1 cellular context compared by ENCODE assay signal in the genomic region with DNA sequence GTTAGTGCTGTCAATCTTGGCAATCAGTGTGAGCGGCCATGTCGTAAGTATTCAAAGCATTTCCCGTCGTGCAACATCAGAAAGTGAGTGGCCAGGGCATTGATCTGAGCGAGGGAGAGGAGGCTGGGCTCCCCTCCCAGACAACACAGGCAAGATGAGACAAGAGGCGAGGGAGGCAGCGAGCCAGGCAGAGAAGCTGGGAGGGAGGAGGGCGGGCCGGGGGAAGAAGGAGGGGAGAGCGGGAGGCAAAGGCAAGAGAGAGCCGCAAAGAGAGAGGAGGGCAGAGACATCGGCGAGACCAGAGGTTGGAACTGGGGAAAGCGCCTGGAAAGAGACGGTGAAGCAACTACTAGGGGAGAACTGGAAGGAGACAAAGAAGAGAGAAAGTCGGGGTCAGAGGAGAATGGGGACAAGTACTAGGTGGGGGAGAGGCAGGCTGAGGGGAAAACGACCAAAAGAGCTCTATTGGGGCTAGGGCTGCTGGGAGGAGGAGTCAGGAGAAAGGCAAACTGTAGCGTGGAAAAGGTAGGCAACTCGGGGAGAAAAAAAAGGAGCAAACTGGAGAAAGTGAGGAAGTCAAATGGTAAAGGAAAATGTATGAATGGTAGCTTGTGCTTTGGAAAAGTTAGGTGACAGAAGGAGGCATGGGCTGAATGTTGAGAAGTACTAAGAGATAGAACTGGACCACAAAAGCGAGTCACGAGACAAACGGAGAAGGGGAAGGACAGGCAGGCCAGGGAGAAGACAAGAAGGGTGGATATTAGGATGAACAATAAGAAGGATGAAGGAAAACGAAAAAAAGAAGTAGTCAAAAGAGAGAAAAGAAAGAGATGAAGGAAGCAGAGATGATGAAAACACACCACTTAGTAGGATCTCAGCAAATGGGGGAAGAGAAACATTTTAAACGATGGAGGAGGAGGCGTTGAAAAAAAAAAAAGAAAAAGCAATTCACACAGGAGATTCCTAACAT.
TF ChIP-seq lines count a peak whose summit lies in the region.

No MANE protein-coding gene starts in this region.

TF ChIP-seq in K562, 482 proteins besides CTCF, POLR2A, EP300 and RAD21 (continued from another document and continues in another):
- TF ChIP-seq, protein P1, sequence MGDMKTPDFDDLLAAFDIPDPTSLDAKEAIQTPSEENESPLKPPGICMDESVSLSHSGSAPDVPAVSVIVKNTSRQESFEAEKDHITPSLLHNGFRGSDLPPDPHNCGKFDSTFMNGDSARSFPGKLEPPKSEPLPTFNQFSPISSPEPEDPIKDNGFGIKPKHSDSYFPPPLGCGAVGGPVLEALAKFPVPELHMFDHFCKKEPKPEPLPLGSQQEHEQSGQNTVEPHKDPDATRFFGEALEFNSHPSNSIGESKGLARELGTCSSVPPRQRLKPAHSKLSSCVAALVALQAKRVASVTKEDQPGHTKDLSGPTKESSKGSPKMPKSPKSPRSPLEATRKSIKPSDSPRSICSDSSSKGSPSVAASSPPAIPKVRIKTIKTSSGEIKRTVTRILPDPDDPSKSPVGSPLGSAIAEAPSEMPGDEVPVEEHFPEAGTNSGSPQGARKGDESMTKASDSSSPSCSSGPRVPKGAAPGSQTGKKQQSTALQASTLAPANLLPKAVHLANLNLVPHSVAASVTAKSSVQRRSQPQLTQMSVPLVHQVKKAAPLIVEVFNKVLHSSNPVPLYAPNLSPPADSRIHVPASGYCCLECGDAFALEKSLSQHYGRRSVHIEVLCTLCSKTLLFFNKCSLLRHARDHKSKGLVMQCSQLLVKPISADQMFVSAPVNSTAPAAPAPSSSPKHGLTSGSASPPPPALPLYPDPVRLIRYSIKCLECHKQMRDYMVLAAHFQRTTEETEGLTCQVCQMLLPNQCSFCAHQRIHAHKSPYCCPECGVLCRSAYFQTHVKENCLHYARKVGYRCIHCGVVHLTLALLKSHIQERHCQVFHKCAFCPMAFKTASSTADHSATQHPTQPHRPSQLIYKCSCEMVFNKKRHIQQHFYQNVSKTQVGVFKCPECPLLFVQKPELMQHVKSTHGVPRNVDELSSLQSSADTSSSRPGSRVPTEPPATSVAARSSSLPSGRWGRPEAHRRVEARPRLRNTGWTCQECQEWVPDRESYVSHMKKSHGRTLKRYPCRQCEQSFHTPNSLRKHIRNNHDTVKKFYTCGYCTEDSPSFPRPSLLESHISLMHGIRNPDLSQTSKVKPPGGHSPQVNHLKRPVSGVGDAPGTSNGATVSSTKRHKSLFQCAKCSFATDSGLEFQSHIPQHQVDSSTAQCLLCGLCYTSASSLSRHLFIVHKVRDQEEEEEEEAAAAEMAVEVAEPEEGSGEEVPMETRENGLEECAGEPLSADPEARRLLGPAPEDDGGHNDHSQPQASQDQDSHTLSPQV (IDR thresholded peaks at IDR 0.05) = no peak
- TF ChIP-seq ERF (CRISPR knock-in tag; IDR thresholded peaks at IDR 0.05) (no peak), SRSF1 (IDR thresholded peaks at IDR 0.05; ENCODE audit: low read depth, low read length) (no peak), CBX1 (IDR thresholded peaks at IDR 0.05; ENCODE audit: low read depth) (no peak), KLF10 (CRISPR knock-in tag; IDR thresholded peaks at IDR 0.05) (no peak), ZNF24 (IDR thresholded peaks at IDR 0.05) (no peak), ZNF699 (CRISPR knock-in tag; IDR thresholded peaks at IDR 0.05; ENCODE audit: insufficient replicate concordance) (no peak), KHSRP (IDR thresholded peaks at IDR 0.05) (no peak), RBFOX2 (IDR thresholded peaks at IDR 0.05; ENCODE audit: low read depth, low read length) (no peak), FOXA3 (CRISPR knock-in tag; conservative IDR thresholded peaks at IDR 0.05 in 1 of 2, IDR thresholded peaks at IDR 0.05 in 1 of 2) (no peak), NBN (IDR thresholded peaks at IDR 0.05; ENCODE audit: low read depth) (no peak), SMARCB1 (IDR thresholded peaks at IDR 0.05; ENCODE audit: insufficient read length, low read depth) (no peak), NFRKB (IDR thresholded peaks at IDR 0.05; ENCODE audit: low read depth) (no peak), RBBP5 (IDR thresholded peaks at IDR 0.05; ENCODE audit: borderline replicate concordance, insufficient read depth, low read length, poor library complexity, severe bottlenecking) (no peak), ZNF41 (CRISPR knock-in tag; conservative IDR thresholded peaks at IDR 0.05) (no peak), LARP7 (IDR thresholded peaks at IDR 0.05) (0 out of 2 replicates have a peak, but pooled peaks have one; percentile 37), KLF16 (IDR thresholded peaks at IDR 0.05) (no peak), MCM5 (IDR thresholded peaks at IDR 0.05; ENCODE audit: low read depth) (no peak), HOXB6 (CRISPR knock-in tag; IDR thresholded peaks at IDR 0.05; ENCODE audit: borderline replicate concordance) (no peak), COPS2 (conservative IDR thresholded peaks at IDR 0.05) (no peak)
- TF ChIP-seq, protein P2, sequence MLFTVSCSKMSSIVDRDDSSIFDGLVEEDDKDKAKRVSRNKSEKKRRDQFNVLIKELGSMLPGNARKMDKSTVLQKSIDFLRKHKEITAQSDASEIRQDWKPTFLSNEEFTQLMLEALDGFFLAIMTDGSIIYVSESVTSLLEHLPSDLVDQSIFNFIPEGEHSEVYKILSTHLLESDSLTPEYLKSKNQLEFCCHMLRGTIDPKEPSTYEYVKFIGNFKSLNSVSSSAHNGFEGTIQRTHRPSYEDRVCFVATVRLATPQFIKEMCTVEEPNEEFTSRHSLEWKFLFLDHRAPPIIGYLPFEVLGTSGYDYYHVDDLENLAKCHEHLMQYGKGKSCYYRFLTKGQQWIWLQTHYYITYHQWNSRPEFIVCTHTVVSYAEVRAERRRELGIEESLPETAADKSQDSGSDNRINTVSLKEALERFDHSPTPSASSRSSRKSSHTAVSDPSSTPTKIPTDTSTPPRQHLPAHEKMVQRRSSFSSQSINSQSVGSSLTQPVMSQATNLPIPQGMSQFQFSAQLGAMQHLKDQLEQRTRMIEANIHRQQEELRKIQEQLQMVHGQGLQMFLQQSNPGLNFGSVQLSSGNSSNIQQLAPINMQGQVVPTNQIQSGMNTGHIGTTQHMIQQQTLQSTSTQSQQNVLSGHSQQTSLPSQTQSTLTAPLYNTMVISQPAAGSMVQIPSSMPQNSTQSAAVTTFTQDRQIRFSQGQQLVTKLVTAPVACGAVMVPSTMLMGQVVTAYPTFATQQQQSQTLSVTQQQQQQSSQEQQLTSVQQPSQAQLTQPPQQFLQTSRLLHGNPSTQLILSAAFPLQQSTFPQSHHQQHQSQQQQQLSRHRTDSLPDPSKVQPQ (CRISPR knock-in tag; IDR thresholded peaks at IDR 0.05; ENCODE audit: borderline replicate concordance) = no peak
- TF ChIP-seq, protein P3, sequence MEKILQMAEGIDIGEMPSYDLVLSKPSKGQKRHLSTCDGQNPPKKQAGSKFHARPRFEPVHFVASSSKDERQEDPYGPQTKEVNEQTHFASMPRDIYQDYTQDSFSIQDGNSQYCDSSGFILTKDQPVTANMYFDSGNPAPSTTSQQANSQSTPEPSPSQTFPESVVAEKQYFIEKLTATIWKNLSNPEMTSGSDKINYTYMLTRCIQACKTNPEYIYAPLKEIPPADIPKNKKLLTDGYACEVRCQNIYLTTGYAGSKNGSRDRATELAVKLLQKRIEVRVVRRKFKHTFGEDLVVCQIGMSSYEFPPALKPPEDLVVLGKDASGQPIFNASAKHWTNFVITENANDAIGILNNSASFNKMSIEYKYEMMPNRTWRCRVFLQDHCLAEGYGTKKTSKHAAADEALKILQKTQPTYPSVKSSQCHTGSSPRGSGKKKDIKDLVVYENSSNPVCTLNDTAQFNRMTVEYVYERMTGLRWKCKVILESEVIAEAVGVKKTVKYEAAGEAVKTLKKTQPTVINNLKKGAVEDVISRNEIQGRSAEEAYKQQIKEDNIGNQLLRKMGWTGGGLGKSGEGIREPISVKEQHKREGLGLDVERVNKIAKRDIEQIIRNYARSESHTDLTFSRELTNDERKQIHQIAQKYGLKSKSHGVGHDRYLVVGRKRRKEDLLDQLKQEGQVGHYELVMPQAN (IDR thresholded peaks at IDR 0.05; ENCODE audit: borderline replicate concordance) = no peak
- TF ChIP-seq, protein P4, sequence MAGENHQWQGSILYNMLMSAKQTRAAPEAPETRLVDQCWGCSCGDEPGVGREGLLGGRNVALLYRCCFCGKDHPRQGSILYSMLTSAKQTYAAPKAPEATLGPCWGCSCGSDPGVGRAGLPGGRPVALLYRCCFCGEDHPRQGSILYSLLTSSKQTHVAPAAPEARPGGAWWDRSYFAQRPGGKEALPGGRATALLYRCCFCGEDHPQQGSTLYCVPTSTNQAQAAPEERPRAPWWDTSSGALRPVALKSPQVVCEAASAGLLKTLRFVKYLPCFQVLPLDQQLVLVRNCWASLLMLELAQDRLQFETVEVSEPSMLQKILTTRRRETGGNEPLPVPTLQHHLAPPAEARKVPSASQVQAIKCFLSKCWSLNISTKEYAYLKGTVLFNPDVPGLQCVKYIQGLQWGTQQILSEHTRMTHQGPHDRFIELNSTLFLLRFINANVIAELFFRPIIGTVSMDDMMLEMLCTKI (IDR thresholded peaks at IDR 0.05; ENCODE audit: partially characterized antibody) = no peak
- TF ChIP-seq, protein P5, sequence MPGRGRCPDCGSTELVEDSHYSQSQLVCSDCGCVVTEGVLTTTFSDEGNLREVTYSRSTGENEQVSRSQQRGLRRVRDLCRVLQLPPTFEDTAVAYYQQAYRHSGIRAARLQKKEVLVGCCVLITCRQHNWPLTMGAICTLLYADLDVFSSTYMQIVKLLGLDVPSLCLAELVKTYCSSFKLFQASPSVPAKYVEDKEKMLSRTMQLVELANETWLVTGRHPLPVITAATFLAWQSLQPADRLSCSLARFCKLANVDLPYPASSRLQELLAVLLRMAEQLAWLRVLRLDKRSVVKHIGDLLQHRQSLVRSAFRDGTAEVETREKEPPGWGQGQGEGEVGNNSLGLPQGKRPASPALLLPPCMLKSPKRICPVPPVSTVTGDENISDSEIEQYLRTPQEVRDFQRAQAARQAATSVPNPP (IDR thresholded peaks at IDR 0.05; ENCODE audit: borderline replicate concordance, insufficient read depth, insufficient read length) = no peak
- TF ChIP-seq, protein P6, sequence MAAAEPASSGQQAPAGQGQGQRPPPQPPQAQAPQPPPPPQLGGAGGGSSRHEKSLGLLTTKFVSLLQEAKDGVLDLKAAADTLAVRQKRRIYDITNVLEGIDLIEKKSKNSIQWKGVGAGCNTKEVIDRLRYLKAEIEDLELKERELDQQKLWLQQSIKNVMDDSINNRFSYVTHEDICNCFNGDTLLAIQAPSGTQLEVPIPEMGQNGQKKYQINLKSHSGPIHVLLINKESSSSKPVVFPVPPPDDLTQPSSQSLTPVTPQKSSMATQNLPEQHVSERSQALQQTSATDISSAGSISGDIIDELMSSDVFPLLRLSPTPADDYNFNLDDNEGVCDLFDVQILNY (CRISPR knock-in tag; IDR thresholded peaks at IDR 0.05) = no peak
- TF ChIP-seq, protein P7, sequence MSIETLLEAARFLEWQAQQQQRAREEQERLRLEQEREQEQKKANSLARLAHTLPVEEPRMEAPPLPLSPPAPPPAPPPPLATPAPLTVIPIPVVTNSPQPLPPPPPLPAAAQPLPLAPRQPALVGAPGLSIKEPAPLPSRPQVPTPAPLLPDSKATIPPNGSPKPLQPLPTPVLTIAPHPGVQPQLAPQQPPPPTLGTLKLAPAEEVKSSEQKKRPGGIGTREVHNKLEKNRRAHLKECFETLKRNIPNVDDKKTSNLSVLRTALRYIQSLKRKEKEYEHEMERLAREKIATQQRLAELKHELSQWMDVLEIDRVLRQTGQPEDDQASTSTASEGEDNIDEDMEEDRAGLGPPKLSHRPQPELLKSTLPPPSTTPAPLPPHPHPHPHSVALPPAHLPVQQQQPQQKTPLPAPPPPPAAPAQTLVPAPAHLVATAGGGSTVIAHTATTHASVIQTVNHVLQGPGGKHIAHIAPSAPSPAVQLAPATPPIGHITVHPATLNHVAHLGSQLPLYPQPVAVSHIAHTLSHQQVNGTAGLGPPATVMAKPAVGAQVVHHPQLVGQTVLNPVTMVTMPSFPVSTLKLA (conservative IDR thresholded peaks at IDR 0.05) = no peak
- TF ChIP-seq, protein P8, sequence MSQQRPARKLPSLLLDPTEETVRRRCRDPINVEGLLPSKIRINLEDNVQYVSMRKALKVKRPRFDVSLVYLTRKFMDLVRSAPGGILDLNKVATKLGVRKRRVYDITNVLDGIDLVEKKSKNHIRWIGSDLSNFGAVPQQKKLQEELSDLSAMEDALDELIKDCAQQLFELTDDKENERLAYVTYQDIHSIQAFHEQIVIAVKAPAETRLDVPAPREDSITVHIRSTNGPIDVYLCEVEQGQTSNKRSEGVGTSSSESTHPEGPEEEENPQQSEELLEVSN (IDR thresholded peaks at IDR 0.05; ENCODE audit: borderline replicate concordance in 1 of 2, extremely low read depth in 1 of 2, insufficient read depth in 1 of 2, insufficient read length in 1 of 2, low read depth in 1 of 2, low read length in 1 of 2, poor library complexity in 1 of 2, severe bottlenecking in 1 of 2) = peak in 1 of 2 experiments; percentile 1
- TF ChIP-seq, protein P9, sequence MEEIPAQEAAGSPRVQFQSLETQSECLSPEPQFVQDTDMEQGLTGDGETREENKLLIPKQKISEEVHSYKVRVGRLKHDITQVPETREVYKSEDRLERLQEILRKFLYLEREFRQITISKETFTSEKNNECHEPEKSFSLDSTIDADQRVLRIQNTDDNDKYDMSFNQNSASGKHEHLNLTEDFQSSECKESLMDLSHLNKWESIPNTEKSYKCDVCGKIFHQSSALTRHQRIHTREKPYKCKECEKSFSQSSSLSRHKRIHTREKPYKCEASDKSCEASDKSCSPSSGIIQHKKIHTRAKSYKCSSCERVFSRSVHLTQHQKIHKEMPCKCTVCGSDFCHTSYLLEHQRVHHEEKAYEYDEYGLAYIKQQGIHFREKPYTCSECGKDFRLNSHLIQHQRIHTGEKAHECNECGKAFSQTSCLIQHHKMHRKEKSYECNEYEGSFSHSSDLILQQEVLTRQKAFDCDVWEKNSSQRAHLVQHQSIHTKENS (CRISPR knock-in tag; IDR thresholded peaks at IDR 0.05) = no peak
- TF ChIP-seq, protein P10, sequence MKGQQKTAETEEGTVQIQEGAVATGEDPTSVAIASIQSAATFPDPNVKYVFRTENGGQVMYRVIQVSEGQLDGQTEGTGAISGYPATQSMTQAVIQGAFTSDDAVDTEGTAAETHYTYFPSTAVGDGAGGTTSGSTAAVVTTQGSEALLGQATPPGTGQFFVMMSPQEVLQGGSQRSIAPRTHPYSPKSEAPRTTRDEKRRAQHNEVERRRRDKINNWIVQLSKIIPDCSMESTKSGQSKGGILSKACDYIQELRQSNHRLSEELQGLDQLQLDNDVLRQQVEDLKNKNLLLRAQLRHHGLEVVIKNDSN (CRISPR knock-in tag; IDR thresholded peaks at IDR 0.05) = no peak
- TF ChIP-seq, protein P11, sequence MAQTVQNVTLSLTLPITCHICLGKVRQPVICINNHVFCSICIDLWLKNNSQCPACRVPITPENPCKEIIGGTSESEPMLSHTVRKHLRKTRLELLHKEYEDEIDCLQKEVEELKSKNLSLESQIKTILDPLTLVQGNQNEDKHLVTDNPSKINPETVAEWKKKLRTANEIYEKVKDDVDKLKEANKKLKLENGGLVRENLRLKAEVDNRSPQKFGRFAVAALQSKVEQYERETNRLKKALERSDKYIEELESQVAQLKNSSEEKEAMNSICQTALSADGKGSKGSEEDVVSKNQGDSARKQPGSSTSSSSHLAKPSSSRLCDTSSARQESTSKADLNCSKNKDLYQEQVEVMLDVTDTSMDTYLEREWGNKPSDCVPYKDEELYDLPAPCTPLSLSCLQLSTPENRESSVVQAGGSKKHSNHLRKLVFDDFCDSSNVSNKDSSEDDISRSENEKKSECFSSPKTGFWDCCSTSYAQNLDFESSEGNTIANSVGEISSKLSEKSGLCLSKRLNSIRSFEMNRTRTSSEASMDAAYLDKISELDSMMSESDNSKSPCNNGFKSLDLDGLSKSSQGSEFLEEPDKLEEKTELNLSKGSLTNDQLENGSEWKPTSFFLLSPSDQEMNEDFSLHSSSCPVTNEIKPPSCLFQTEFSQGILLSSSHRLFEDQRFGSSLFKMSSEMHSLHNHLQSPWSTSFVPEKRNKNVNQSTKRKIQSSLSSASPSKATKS (CRISPR knock-in tag; IDR thresholded peaks at IDR 0.05) = no peak
